13 cellular contexts compared by ENCODE assay signal in the genomic region with DNA sequence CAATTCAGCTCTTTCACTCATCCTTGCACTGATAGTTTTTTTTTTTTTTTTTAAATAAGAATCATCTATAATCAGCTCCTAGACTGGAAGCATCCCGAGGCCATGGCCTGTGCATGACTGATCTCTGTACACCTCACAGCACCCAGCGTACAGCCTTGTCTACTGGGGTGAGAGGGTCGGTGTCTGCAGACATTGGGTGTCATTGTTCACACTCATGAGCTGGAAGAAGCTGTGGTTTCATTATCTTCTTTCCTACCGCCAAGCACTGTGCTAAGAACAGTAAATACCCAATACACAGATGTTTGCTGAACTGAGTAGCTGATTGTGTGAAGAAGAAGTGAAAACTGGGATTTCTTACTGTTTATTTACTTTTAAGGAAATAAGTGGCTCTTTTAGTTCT.
DNase-seq lines count a peak whose midpoint lies in the region; ATAC-seq, FAIRE-seq and TF ChIP-seq lines count a peak whose summit lies in the region.
"Had no signal": no experiment of that assay in that cellular context is flagged by ENCODE, and none has a peak within 500 bp of the region (broad histone marks: within the 10 kb centered on the region; RNA-seq: fewer than 3 reads in every experiment).

No MANE protein-coding gene starts in this region.

- intact Hi-C loops in Caco-2 (cut with micrococcal nuclease; ENCODE audit: unreplicated experiment): loop anchor here (2.0 to 10.0 kb wide), 2 partner anchors 98 to 130 kb away; partner anchors contain the start of gene HIPK2
- intact Hi-C loops in GM12878 (cut with micrococcal nuclease; ENCODE audit: unreplicated experiment): loop anchor here (2.0 to 5.0 kb wide), 2 partner anchors 180 to 240 kb away; no protein-coding TSS in a partner anchor

- no peaks in the 10 kb centered on the region for H3K9me3 ChIP-seq in Caco-2
- no peaks in the 10 kb centered on the region; the same call in 2 of the 3 replicates for H3K9me3 ChIP-seq in GM12878 (replicated peaks; ENCODE audit: control insufficient read depth, insufficient read depth, low read length)
- no peaks in the 10 kb centered on the region for H3K9me3 ChIP-seq in neuronal stem cell (replicated peaks in 1 of 2; ENCODE audit: control insufficient read depth in 2 of 2, insufficient read depth in 1 of 2, low read depth in 1 of 2, low read length in 2 of 2)
- H3K9me3 ChIP-seq in HAP-1: no peaks in the 10 kb centered on the region
- H3K9me3 ChIP-seq: colonic mucosa, MG63, sigmoid colon had no signal

- no peak for TF ChIP-seq EP300 in GM12878 (IDR thresholded peaks at IDR 0.05; ENCODE audit: borderline replicate concordance in 1 of 2, control insufficient read depth in 1 of 2, low read depth in 2 of 2, low read length in 2 of 2)

- H4K91ac ChIP-seq in neuronal stem cell (ENCODE audit: low read depth, low read length, poor library complexity): no peak overlapping the region

- SMC1A ChIA-PET in GM12878 (lab: Charles Lee; ENCODE audit: uncharacterized antibody, unreplicated experiment): interaction anchor here (0.7 to 5.3 kb wide), 59 partner anchors 10 to 362 kb away, joined by 3 to 121 read pairs (median 5); no protein-coding TSS in a partner anchor

- 11% methylated on average over 4 of the region's 4 CpGs for WGBS in GM12878 (ENCODE audit: insufficient coverage, insufficient replicate concordance, low lambda C conversion rate, missing lambda C conversion rate)
- no CpG with 5 or more reads among the region's 4 CpGs for WGBS in neuronal stem cell (ENCODE audit: extremely low coverage in 2 of 2, insufficient read length in 2 of 2, insufficient replicate concordance in 1 of 2), 2 donors

- TF ChIP-seq POLR2A in GM12878 (IDR thresholded peaks at IDR 0.05; ENCODE audit: low read depth, low read length): no peak

- DNase-seq in Caco-2: no peak
- peak; percentile 23 for DNase-seq in GM20000 (ENCODE audit: low spot score)
- peak; percentile 20 for DNase-seq in GM12878 (ENCODE audit: low read depth, low spot score)
- DNase-seq in neuronal stem cell (ENCODE audit: low spot score): no peak
- no peak for DNase-seq in mesothelial cell of epicardium (ENCODE audit: low spot score in 2 of 2, unreplicated experiment in 2 of 2)
- DNase-seq in inferior parietal cortex (ENCODE audit: extremely low spot score): no peak
- DNase-seq in HAP-1 (ENCODE audit: low spot score in 2 of 2): no peak
- DNase-seq: colonic mucosa, GOT3, MG63, NCI-H524, sigmoid colon had no signal

- no peak overlapping the region for H3K4ac ChIP-seq in neuronal stem cell (ENCODE audit: low read length)

- no peak overlapping the region for H2AK5ac ChIP-seq in neuronal stem cell (ENCODE audit: low read depth, low read length)

- H3K9me3 Mint-ChIP-seq in Caco-2 (ENCODE audit: unreplicated experiment): no peaks in the 10 kb centered on the region
- no peaks in the 10 kb centered on the region for H3K9me3 Mint-ChIP-seq in mesothelial cell of epicardium

- H3K27me3 Mint-ChIP-seq in Caco-2 (ENCODE audit: insufficient read depth, unreplicated experiment) (no peaks in the 10 kb centered on the region), mesothelial cell of epicardium (ENCODE audit: low read depth) (no peaks in the 10 kb centered on the region)

- BruUV-seq in Caco-2 (replicated peaks; lab: Mats Ljungman, UMichigan) (no TSS peak), GM12878 (replicated peaks; lab: Mats Ljungman, UMichigan) (no TSS peak)

- H3K79me1 ChIP-seq in neuronal stem cell (ENCODE audit: low read depth, low read length): peaks cover 6% of the 10 kb centered on the region

- H3K36me3 ChIP-seq in Caco-2 (ENCODE audit: control insufficient read depth, insufficient read depth, low read length) (no peaks in the 10 kb centered on the region), GM12878 (ENCODE audit: control insufficient read depth in 2 of 2, insufficient read depth in 2 of 2, low read length in 1 of 2) (peaks cover 4 to 13% of the 10 kb centered on the region in 2 experiments; a peak in 3 of 4 replicates), neuronal stem cell (replicated peaks in 1 of 2; ENCODE audit: control insufficient read depth in 2 of 2, insufficient read depth in 2 of 2, low read length in 2 of 2) (peaks cover 3 to 13% of the 10 kb centered on the region in 2 donors), HAP-1 (replicated peaks) (no peaks in the 10 kb centered on the region)
- H3K36me3 ChIP-seq: colonic mucosa, sigmoid colon had no signal

- H3K4me3 Mint-ChIP-seq in Caco-2 (ENCODE audit: unreplicated experiment): no peak overlapping the region
- no peak overlapping the region for H3K4me3 Mint-ChIP-seq in mesothelial cell of epicardium

- H3K4me2 ChIP-seq in GM12878 (ENCODE audit: control insufficient read depth, insufficient read depth): peak overlapping the region; percentile 39; the same call in 1 of the 2 replicates
- no peak overlapping the region for H3K4me2 ChIP-seq in neuronal stem cell (ENCODE audit: insufficient read depth, low read length, poor library complexity, severe bottlenecking)

- no peak overlapping the region for H2BK12ac ChIP-seq in neuronal stem cell (ENCODE audit: low read length)

- H4K8ac ChIP-seq in neuronal stem cell (ENCODE audit: low read depth, low read length): no peak overlapping the region

- no peak overlapping the region for H3K4me3 ChIP-seq in Caco-2 (ENCODE audit: low read depth, low read length)
- H3K4me3 ChIP-seq in GM12878: no peak overlapping the region
- no peak overlapping the region for H3K4me3 ChIP-seq in neuronal stem cell (ENCODE audit: low read length in 2 of 2)
- no peak overlapping the region for H3K4me3 ChIP-seq in HAP-1
- H3K4me3 ChIP-seq: colonic mucosa, MG63, sigmoid colon, SK-N-MC had no signal

- in situ Hi-C loops in GM12878 (cut with MboI): loop anchor here (5.0 kb wide), 1 partner anchor 125 kb away; no protein-coding TSS in a partner anchor
- in situ Hi-C loops in HAP-1 (cut with MboI; ENCODE audit: low sequenced_read_pairs): no loop called here

- TF ChIP-seq CTCF in Caco-2 (IDR thresholded peaks at IDR 0.05; ENCODE audit: insufficient read depth in 1 of 2, low read depth in 1 of 2, low read length in 1 of 2, severe bottlenecking in 1 of 2, unreplicated experiment in 1 of 2): no peak
- no peak for TF ChIP-seq CTCF in GM20000 (IDR thresholded peaks at IDR 0.05; ENCODE audit: extremely low read depth, missing control alignments)
- TF ChIP-seq CTCF in GM12878 (IDR thresholded peaks at IDR 0.05 in 2 of 3, conservative IDR thresholded peaks at IDR 0.05 in 1 of 3; ENCODE audit: control insufficient read depth in 2 of 3, extremely low read depth in 1 of 3, insufficient read depth in 1 of 3, low read depth in 3 of 3, low read length in 3 of 3): 0 out of 6 replicates have a peak, but pooled peaks of 1 of the 3 experiments have one; percentile 1
- TF ChIP-seq CTCF in mesothelial cell of epicardium (IDR thresholded peaks at IDR 0.05; ENCODE audit: unreplicated experiment): no peak

- H3K23ac ChIP-seq in neuronal stem cell (ENCODE audit: low read depth, low read length, poor library complexity): no peak overlapping the region

- RAD21 ChIA-PET in GM12878 (lab: Charles Lee; ENCODE audit: unreplicated experiment): interaction anchor here (0.7 to 5.2 kb wide), 40 partner anchors 15 to 573 kb away, joined by 3 to 135 read pairs (median 6); partner anchors contain the start of genes HIPK2 and TBXAS1

- no peaks in the 10 kb centered on the region; the same call in 1 of the 2 replicates for H3K79me2 ChIP-seq in GM12878 (ENCODE audit: control insufficient read depth, insufficient read depth, low read length)

- no peaks in the 10 kb centered on the region for H3K27me3 ChIP-seq in Caco-2 (replicated peaks; ENCODE audit: control insufficient read depth, insufficient read depth, low read length)
- H3K27me3 ChIP-seq in GM12878 (replicated peaks in 1 of 2; ENCODE audit: control insufficient read depth in 2 of 2, insufficient read depth in 2 of 2, low read length in 1 of 2): no peaks in the 10 kb centered on the region
- peaks cover 0 to 2% (median 0%) of the 10 kb centered on the region in 3 experiments for H3K27me3 ChIP-seq in neuronal stem cell (ENCODE audit: control insufficient read depth in 3 of 3, insufficient read depth in 3 of 3, low read depth in 1 of 3, low read length in 3 of 3)
- no peaks in the 10 kb centered on the region for H3K27me3 ChIP-seq in HAP-1 (ENCODE audit: low read depth)
- H3K27me3 ChIP-seq: colonic mucosa, MG63, sigmoid colon had no signal

- H3K9ac ChIP-seq in GM12878 (ENCODE audit: control insufficient read depth, insufficient read depth, low read length): no peak overlapping the region
- H3K9ac ChIP-seq in neuronal stem cell (ENCODE audit: low read depth, low read length, poor library complexity): peak overlapping the region; percentile 9

- peaks cover 23% of the 10 kb centered on the region; the same call in 1 of the 2 replicates for H3K4me1 ChIP-seq in Caco-2
- peaks cover 39% of the 10 kb centered on the region for H3K4me1 ChIP-seq in GM12878 (ENCODE audit: control insufficient read depth, insufficient read depth, low read length)
- peaks cover 14 to 23% of the 10 kb centered on the region in 2 donors for H3K4me1 ChIP-seq in neuronal stem cell (ENCODE audit: control insufficient read depth in 2 of 2, insufficient read depth in 1 of 2, low read depth in 1 of 2, low read length in 2 of 2)
- H3K4me1 ChIP-seq in HAP-1: no peaks in the 10 kb centered on the region

- H3K4me1 Mint-ChIP-seq in Caco-2 (ENCODE audit: low read depth, unreplicated experiment): peaks cover 53% of the 10 kb centered on the region
- H3K4me1 Mint-ChIP-seq in mesothelial cell of epicardium: peaks cover 26% of the 10 kb centered on the region

- no peak for FAIRE-seq in GM12878 (lab: Jason Lieb, UNC)

- ATAC-seq in GM12878: peak; percentile 29

- no peak for TF ChIP-seq RAD21 in GM12878 (IDR thresholded peaks at IDR 0.05; ENCODE audit: insufficient read depth, low read depth, low read length)

- peak overlapping the region; percentile 64 for H3K27ac Mint-ChIP-seq in Caco-2 (ENCODE audit: unreplicated experiment)
- no peak overlapping the region for H3K27ac Mint-ChIP-seq in mesothelial cell of epicardium

- H3K36me3 Mint-ChIP-seq in Caco-2 (ENCODE audit: insufficient read depth, unreplicated experiment) (peaks cover 4% of the 10 kb centered on the region), mesothelial cell of epicardium (no peaks in the 10 kb centered on the region)

- H2BK5ac ChIP-seq in neuronal stem cell (ENCODE audit: low read length): no peak overlapping the region

- CTCF ChIA-PET in Caco-2 (lab: Charles Lee): interaction anchor here (0.5 to 1.2 kb wide), 3 partner anchors 28 to 152 kb away, joined by 3 to 4 read pairs (median 4); no protein-coding TSS in a partner anchor
- CTCF ChIA-PET in GM12878 (lab: Yijun Ruan, JAX): interaction anchor here (0.8 to 5.2 kb wide), 40 partner anchors 13 to 793 kb away, joined by 3 to 225 read pairs (median 7); no protein-coding TSS in a partner anchor

- no peak overlapping the region for H2AFZ ChIP-seq in GM12878 (ENCODE audit: control insufficient read depth, low read depth, low read length)
- H2AFZ ChIP-seq in neuronal stem cell (ENCODE audit: low read length): no peak overlapping the region

- H2BK15ac ChIP-seq in neuronal stem cell (ENCODE audit: low read length): no peak overlapping the region

- H3K14ac ChIP-seq in neuronal stem cell (ENCODE audit: low read length): no peak overlapping the region

- 0 out of 2 replicates have a peak, but pooled peaks cover 2% of the 10 kb centered on the region for H4K20me1 ChIP-seq in GM12878 (ENCODE audit: control insufficient read depth, insufficient read depth)

- H3K18ac ChIP-seq in neuronal stem cell (ENCODE audit: low read length): no peak overlapping the region

- H3K27ac ChIP-seq in GM12878 (ENCODE audit: control insufficient read depth, insufficient read depth) (peak overlapping the region; percentile 76), neuronal stem cell (replicated peaks; ENCODE audit: low read length) (no peak overlapping the region)
- H3K27ac ChIP-seq: colonic mucosa, SK-N-MC had no signal

- H2BK120ac ChIP-seq in neuronal stem cell (ENCODE audit: low read depth, low read length): no peak overlapping the region

- POLR2A ChIA-PET in Caco-2 (lab: Charles Lee) (interaction anchor here (0.6 kb wide), 1 partner anchor 34 kb away, joined by 3 read pairs; no protein-coding TSS in a partner anchor), GM12878 (lab: Charles Lee) (interaction anchor here (0.6 to 3.4 kb wide), 11 partner anchors 13 to 720 kb away, joined by 3 to 32 read pairs (median 4); no protein-coding TSS in a partner anchor)

Comparison
In these comparisons a context has a peak if more than half of its experiments do, and no peak if none do; other contexts are left out.
1. DNase-seq: peak in GM20000 (single experiment) and GM12878 (single experiment); none in Caco-2 (0 of 2), neuronal stem cell (single experiment), mesothelial cell of epicardium (0 of 2), inferior parietal cortex (single experiment) and HAP-1 (0 of 2).